8 cellular contexts compared by ENCODE assay signal in the genomic region with DNA sequence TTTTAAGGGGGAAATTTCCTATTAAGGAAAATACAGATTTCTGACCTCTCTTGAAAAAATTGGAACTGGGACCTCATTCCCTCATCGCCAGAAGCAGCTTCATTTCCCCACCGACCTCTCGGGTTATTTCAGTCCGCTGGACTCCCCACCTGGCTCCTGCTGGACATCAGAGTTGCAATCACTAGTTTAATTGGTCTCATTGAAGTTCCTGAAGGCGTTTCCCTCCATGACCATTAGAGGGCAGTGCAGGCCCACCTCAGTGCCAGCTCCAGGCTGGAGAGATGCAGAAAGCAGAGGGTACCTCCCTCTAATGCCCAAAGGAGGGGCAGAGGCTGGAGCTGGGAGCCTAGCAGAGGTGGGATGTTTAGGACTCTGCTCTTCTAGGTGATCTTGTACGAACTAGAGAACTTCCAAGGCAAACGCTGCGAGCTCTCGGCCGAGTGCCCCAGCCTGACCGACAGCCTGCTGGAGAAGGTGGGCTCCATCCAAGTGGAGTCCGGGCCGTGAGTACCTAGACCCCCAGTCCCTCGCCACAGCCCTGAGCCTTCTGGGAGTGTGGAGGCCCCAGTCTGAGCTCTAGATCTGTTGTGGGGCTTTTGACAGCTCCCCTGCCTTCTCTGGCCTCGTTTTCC. TPM values are rescaled to one million over a fixed set of nuclear protein-coding genes. Genes with fewer than 3 reads are reported as not detected.
DNase-seq lines count a peak whose midpoint lies in the region; ATAC-seq and TF ChIP-seq lines count a peak whose summit lies in the region.

No MANE protein-coding gene starts in this region.

- no peaks in the 10 kb centered on the region for H3K9me3 ChIP-seq in BLaER1 treated with 17β-estradiol and CSF1 and Interleukin-3, amounts not matched to agents 10 nM and 100 nM (replicated peaks in 1 of 11)
- H3K9me3 ChIP-seq in OCI-LY7 (ENCODE audit: low read length) (no peaks in the 10 kb centered on the region), neural progenitor cell (ENCODE audit: low read depth) (no peaks in the 10 kb centered on the region), transverse colon (no peaks in the 10 kb centered on the region)

- DNase-seq in HPDE6-E6E7 (ENCODE audit: extremely low spot score) (peak; percentile 74), OCI-LY7 (ENCODE audit: low spot score) (peak; percentile 56), fibroblast of pulmonary artery (ENCODE audit: low read depth) (peak; percentile 66), neural progenitor cell (ENCODE audit: low spot score) (peak; percentile 84), transverse colon (peak; percentile 57)
- peak; percentile 70 for DNase-seq in activated T-cell treated with anti-CD3 and anti-CD28 coated beads, Interleukin-2, amount 50 U/mL, for 24 hours

- H3K36me3 ChIP-seq in BLaER1 treated with 17β-estradiol and CSF1 and Interleukin-3, amounts not matched to agents 10 nM and 100 nM: no peaks in the 10 kb centered on the region
- H3K36me3 ChIP-seq in OCI-LY7 (ENCODE audit: insufficient read depth, low read length) (no peaks in the 10 kb centered on the region), neural progenitor cell (no peaks in the 10 kb centered on the region), transverse colon (no peaks in the 10 kb centered on the region)

- H3K27ac Mint-ChIP-seq in activated T-cell treated with anti-CD3 and anti-CD28 coated beads, Interleukin-2, amount 50 U/mL, for 24 hours: no peak overlapping the region
- H3K27ac Mint-ChIP-seq in neural progenitor cell: no peak overlapping the region

- peaks cover 7 to 34% (median 28%) of the 10 kb centered on the region in 10 experiments; a peak in 18 of 20 replicates for H3K4me1 ChIP-seq in BLaER1 treated with 17β-estradiol and CSF1 and Interleukin-3, amounts not matched to agents 10 nM and 100 nM
- H3K4me1 ChIP-seq in OCI-LY7 (ENCODE audit: insufficient read depth, low read length, poor library complexity, severe bottlenecking) (no peaks in the 10 kb centered on the region), neural progenitor cell (peaks cover 10% of the 10 kb centered on the region), transverse colon (no peaks in the 10 kb centered on the region)

- no peak for ATAC-seq in HG03025 (IDR thresholded peaks at IDR 0.05; ENCODE audit: low FRiP score, unreplicated experiment)

- H3K36me3 Mint-ChIP-seq in activated T-cell treated with anti-CD3 and anti-CD28 coated beads, Interleukin-2, amount 50 U/mL, for 24 hours (ENCODE audit: low read depth): no peaks in the 10 kb centered on the region
- no peaks in the 10 kb centered on the region for H3K36me3 Mint-ChIP-seq in neural progenitor cell

- in situ Hi-C loops in transverse colon (cut with MboI; ENCODE audit: low pct_ligation_motif_present in 1 of 4, low pct_unique_long_range_greater_than_20kb in 1 of 4, low sequenced_read_pairs in 3 of 4): no loop called here

- no peak for TF ChIP-seq EP300 in transverse colon (IDR thresholded peaks at IDR 0.05; ENCODE audit: low read depth)

- peaks cover 0 to 19% (median 8%) of the 10 kb centered on the region in 11 experiments; a peak in 7 of 22 replicates for H4K20me1 ChIP-seq in BLaER1 treated with 17β-estradiol and CSF1 and Interleukin-3, amounts not matched to agents 10 nM and 100 nM
- no peaks in the 10 kb centered on the region for H4K20me1 ChIP-seq in OCI-LY7 (ENCODE audit: insufficient read depth, low read length)
- H4K20me1 ChIP-seq in neural progenitor cell (ENCODE audit: low read depth): peaks cover 21% of the 10 kb centered on the region

- no peaks in the 10 kb centered on the region for H3K4me1 Mint-ChIP-seq in activated T-cell treated with anti-CD3 and anti-CD28 coated beads, Interleukin-2, amount 50 U/mL, for 24 hours (ENCODE audit: low read depth)
- H3K4me1 Mint-ChIP-seq in neural progenitor cell: peaks cover 18% of the 10 kb centered on the region

- peak overlapping the region in 6 of 11 experiments; percentile 82 to 91 (median 86); a peak in 8 of 22 replicates for H3K4me2 ChIP-seq in BLaER1 treated with 17β-estradiol and CSF1 and Interleukin-3, amounts not matched to agents 10 nM and 100 nM
- H3K4me2 ChIP-seq in OCI-LY7 (ENCODE audit: low read length) (no peak overlapping the region), neural progenitor cell (no peak overlapping the region)

- BruUV-seq in OCI-LY7 (replicated peaks; lab: Mats Ljungman, UMichigan): no TSS peak

- no peaks in the 10 kb centered on the region for H3K9me3 Mint-ChIP-seq in activated T-cell treated with anti-CD3 and anti-CD28 coated beads, Interleukin-2, amount 50 U/mL, for 24 hours
- no peaks in the 10 kb centered on the region for H3K9me3 Mint-ChIP-seq in neural progenitor cell

- TF ChIP-seq POLR2A in transverse colon (IDR thresholded peaks at IDR 0.05): no peak

- WGBS in transverse colon (ENCODE audit: low coverage in 1 of 2), 2 donors: 57 to 100% methylated on average over 1 to 15 of the region's 15 CpGs

- no peaks in the 10 kb centered on the region for H3K27me3 Mint-ChIP-seq in activated T-cell treated with anti-CD3 and anti-CD28 coated beads, Interleukin-2, amount 50 U/mL, for 24 hours
- no peaks in the 10 kb centered on the region for H3K27me3 Mint-ChIP-seq in neural progenitor cell (ENCODE audit: insufficient read depth, low read depth)

- no peaks in the 10 kb centered on the region for H3K79me2 ChIP-seq in OCI-LY7 (ENCODE audit: insufficient read depth, low read depth, low read length)
- H3K79me2 ChIP-seq in neural progenitor cell (ENCODE audit: low read depth): no peaks in the 10 kb centered on the region

- POLR2A ChIA-PET in OCI-LY7 (lab: Charles Lee): interaction anchor here (1.3 kb wide), 1 partner anchor 131 kb away, joined by 3 read pairs; no protein-coding TSS in a partner anchor

- intact Hi-C loops in OCI-LY7 (cut with micrococcal nuclease; ENCODE audit: unreplicated experiment) (loop anchor here (1.0 kb wide), 1 partner anchor 132 kb away; no protein-coding TSS in a partner anchor), transverse colon (cut with DNase I; ENCODE audit: low total_unique reads) (no loop called here)

- no peak overlapping the region for H3K4me3 Mint-ChIP-seq in activated T-cell treated with anti-CD3 and anti-CD28 coated beads, Interleukin-2, amount 50 U/mL, for 24 hours
- H3K4me3 Mint-ChIP-seq in neural progenitor cell: no peak overlapping the region

- no peaks in the 10 kb centered on the region for H3F3A ChIP-seq in neural progenitor cell (ENCODE audit: low read depth)

- CTCF ChIA-PET in OCI-LY7 (lab: Charles Lee; ENCODE audit: unreplicated experiment): no interaction called here

- H3K27ac ChIP-seq in BLaER1 treated with 17β-estradiol and CSF1 and Interleukin-3, amounts not matched to agents 10 nM and 100 nM: no peak overlapping the region
- H3K27ac ChIP-seq in OCI-LY7 (ENCODE audit: low read depth, low read length, poor library complexity, severe bottlenecking): no peak overlapping the region
- H3K27ac ChIP-seq in neural progenitor cell: no peak overlapping the region
- H3K27ac ChIP-seq in transverse colon: no peak overlapping the region

- no peaks in the 10 kb centered on the region for H3K9me2 ChIP-seq in OCI-LY7 (ENCODE audit: insufficient read depth, low read length)

- TF ChIP-seq CTCF in OCI-LY7 (conservative IDR thresholded peaks at IDR 0.05; ENCODE audit: low read length) (peak; percentile 92), fibroblast of pulmonary artery (IDR thresholded peaks at IDR 0.05; ENCODE audit: low read length, missing control alignments) (peak; percentile 97), neural progenitor cell (IDR thresholded peaks at IDR 0.05) (peak; percentile 95), transverse colon (IDR thresholded peaks at IDR 0.05) (peak; percentile 63 to 87 (median 81))

- H3K27me3 ChIP-seq in BLaER1 treated with 17β-estradiol and CSF1 and Interleukin-3, amounts not matched to agents 10 nM and 100 nM: no peaks in the 10 kb centered on the region
- no peaks in the 10 kb centered on the region for H3K27me3 ChIP-seq in neural progenitor cell
- H3K27me3 ChIP-seq in transverse colon: no peaks in the 10 kb centered on the region

- H3K4me3 ChIP-seq in BLaER1 treated with 17β-estradiol and CSF1 and Interleukin-3, amounts not matched to agents 10 nM and 100 nM: no peak overlapping the region
- H3K4me3 ChIP-seq in OCI-LY7 (ENCODE audit: low read depth, low read length, poor library complexity, severe bottlenecking): no peak overlapping the region
- no peak overlapping the region for H3K4me3 ChIP-seq in fibroblast of pulmonary artery (replicated peaks; ENCODE audit: low read depth, low read length)
- no peak overlapping the region for H3K4me3 ChIP-seq in neural progenitor cell
- no peak overlapping the region for H3K4me3 ChIP-seq in transverse colon

- H3K9ac ChIP-seq in BLaER1 treated with 17β-estradiol and CSF1 and Interleukin-3, amounts not matched to agents 10 nM and 100 nM: no peak overlapping the region
- H3K9ac ChIP-seq in neural progenitor cell: no peak overlapping the region

- H2AFZ ChIP-seq in OCI-LY7 (ENCODE audit: low read length) (no peak overlapping the region), neural progenitor cell (replicated peaks) (no peak overlapping the region)

RNA-seq across cellular contexts. Expression of gene CRYBB3, which starts 2.7 kb away (rescaled TPM):
- total RNA-seq in OCI-LY7 (2014; rRNA removed; shearing (Covaris generic)): not detected in 2 replicates
- total RNA-seq in OCI-LY7 (2022) (not detected in 2 replicates), neural progenitor cell (ENCODE audit: low replicate concordance) (0.19 TPM in 1 of 2 replicates, not detected in the other), transverse colon (1 to 10 TPM in 1 of 4 donors, not detected in 3; 1.2 TPM)

RNA-seq across cellular contexts. Expression of gene CRYBB2, which starts 17.0 kb away (rescaled TPM):
- total RNA-seq in OCI-LY7 (2014; rRNA removed; shearing (Covaris generic)): not detected in 2 replicates
- total RNA-seq in OCI-LY7 (2022) (not detected in 2 replicates), neural progenitor cell (ENCODE audit: low replicate concordance) (0.65 TPM in 1 of 2 replicates, not detected in the other), transverse colon (1 to 10 TPM in 1 of 4 donors, not detected in 3; 2.2 TPM)

Comparison
In these comparisons a context has a peak if more than half of its experiments do, and no peak if none do; other contexts are left out.
1. H3K4me2 ChIP-seq: peak in BLaER1 treated with 17β-estradiol and CSF1 and Interleukin-3, amounts not matched to agents 10 nM and 100 nM (6 of 11); none in OCI-LY7 (single experiment) and neural progenitor cell (single experiment).
2. Peak in every context shown above with its lines, with median percentiles within 50 percentile points of each other: DNase-seq and CTCF ChIP-seq.